ENCODE assay signal across 2 cellular contexts in the genomic region with DNA sequence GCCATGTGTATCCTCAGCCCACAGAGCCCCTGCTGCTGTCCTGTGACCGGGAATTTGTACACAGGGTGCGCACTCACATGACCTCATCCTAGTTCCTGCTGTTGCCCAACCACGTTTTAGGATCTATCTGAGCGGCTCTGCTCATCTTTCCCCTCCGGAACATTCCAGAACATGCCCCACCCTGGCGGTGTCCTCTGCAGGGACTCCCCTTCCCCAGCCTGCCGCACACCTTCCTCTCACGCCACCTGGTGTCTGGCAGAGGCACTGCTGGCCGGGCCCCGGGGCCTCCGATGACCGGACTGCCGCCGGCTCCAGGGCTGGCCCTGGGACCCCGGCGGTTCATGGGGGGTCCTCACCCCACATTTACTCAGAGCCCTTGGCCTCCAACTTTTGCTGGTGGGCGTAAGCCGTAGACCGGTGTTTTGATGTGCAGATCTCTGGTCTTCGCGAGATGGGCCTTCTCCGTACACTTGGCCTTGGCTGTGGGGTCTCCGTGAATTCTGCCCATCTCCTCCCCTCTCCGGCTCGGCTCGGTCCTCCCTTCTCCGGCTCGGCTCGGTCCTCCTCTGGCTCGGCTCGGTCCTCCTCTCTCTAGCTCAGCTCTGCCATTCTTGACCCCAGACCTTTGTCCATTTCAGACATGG.
TF ChIP-seq lines count a peak whose summit lies in the region.

No MANE protein-coding gene starts in this region.

TF ChIP-seq in HEK293T, 16 proteins besides CTCF, POLR2A, EP300 and RAD21:
- no peak for TF ChIP-seq BHLHE40 (IDR thresholded peaks at IDR 0.05; ENCODE audit: borderline replicate concordance)
- no peak for TF ChIP-seq TARDBP (IDR thresholded peaks at IDR 0.05)
- no peak for TF ChIP-seq CTBP1 (IDR thresholded peaks at IDR 0.05; ENCODE audit: borderline replicate concordance)
- no peak for TF ChIP-seq NFRKB (IDR thresholded peaks at IDR 0.05)
- no peak for TF ChIP-seq L3MBTL2 (conservative IDR thresholded peaks at IDR 0.05)
- TF ChIP-seq, protein P1, sequence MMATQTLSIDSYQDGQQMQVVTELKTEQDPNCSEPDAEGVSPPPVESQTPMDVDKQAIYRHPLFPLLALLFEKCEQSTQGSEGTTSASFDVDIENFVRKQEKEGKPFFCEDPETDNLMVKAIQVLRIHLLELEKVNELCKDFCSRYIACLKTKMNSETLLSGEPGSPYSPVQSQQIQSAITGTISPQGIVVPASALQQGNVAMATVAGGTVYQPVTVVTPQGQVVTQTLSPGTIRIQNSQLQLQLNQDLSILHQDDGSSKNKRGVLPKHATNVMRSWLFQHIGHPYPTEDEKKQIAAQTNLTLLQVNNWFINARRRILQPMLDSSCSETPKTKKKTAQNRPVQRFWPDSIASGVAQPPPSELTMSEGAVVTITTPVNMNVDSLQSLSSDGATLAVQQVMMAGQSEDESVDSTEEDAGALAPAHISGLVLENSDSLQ (IDR thresholded peaks at IDR 0.05) = no peak
- no peak for TF ChIP-seq SP1 (IDR thresholded peaks at IDR 0.05)
- TF ChIP-seq FOXA1 (IDR thresholded peaks at IDR 0.05) = no peak
- TF ChIP-seq FOXM1 (IDR thresholded peaks at IDR 0.05; ENCODE audit: borderline replicate concordance) = no peak
- no peak for TF ChIP-seq ELF4 (IDR thresholded peaks at IDR 0.05)
TF ChIP-seq in HEK293T: peak in this region for 0.

TF ChIP-seq in H1, 55 proteins besides CTCF, POLR2A, EP300 and RAD21 (continues in another document):
- TF ChIP-seq SP1 (IDR thresholded peaks at IDR 0.05; ENCODE audit: low read depth, low read length) (no peak), TCF12 (IDR thresholded peaks at IDR 0.05; ENCODE audit: low read depth, low read length) (no peak), CBX8 (IDR thresholded peaks at IDR 0.05; ENCODE audit: borderline replicate concordance, low read depth, low read length) (no peak), PHF8 (conservative IDR thresholded peaks at IDR 0.05; ENCODE audit: low read depth, low read length) (no peak), MAFK (IDR thresholded peaks at IDR 0.05; ENCODE audit: low read depth, low read length) (no peak), BCL11A (IDR thresholded peaks at IDR 0.05; ENCODE audit: low read depth in 2 of 2, low read length in 2 of 2) (no peak), CBX5 (IDR thresholded peaks at IDR 0.05; ENCODE audit: low read depth, low read length) (no peak), JUN (IDR thresholded peaks at IDR 0.05; ENCODE audit: low read depth, low read length) (no peak), SUZ12 (IDR thresholded peaks at IDR 0.05; ENCODE audit: low read length) (no peak), NRF1 (IDR thresholded peaks at IDR 0.05; ENCODE audit: low read depth, low read length) (no peak), TEAD4 (IDR thresholded peaks at IDR 0.05; ENCODE audit: low read depth, low read length) (peak; percentile 67), CHD1 (IDR thresholded peaks at IDR 0.05; ENCODE audit: low read depth, low read length) (no peak), KDM1A (IDR thresholded peaks at IDR 0.05; ENCODE audit: borderline replicate concordance, low read length) (no peak), POU5F1 (IDR thresholded peaks at IDR 0.05; ENCODE audit: low read depth, low read length) (no peak), KDM4A (IDR thresholded peaks at IDR 0.05; ENCODE audit: low read depth, low read length, severe bottlenecking) (no peak), RFX5 (IDR thresholded peaks at IDR 0.05; ENCODE audit: borderline replicate concordance, low read depth, low read length) (no peak), CTBP2 (IDR thresholded peaks at IDR 0.05; ENCODE audit: borderline replicate concordance, insufficient read depth, insufficient read length, low read length) (no peak), BACH1 (IDR thresholded peaks at IDR 0.05; ENCODE audit: low read length) (no peak), EGR1 (IDR thresholded peaks at IDR 0.05; ENCODE audit: borderline replicate concordance, low read depth, low read length) (no peak), BRCA1 (IDR thresholded peaks at IDR 0.05; ENCODE audit: low read depth, low read length) (no peak), RBBP5 (IDR thresholded peaks at IDR 0.05; ENCODE audit: borderline replicate concordance, low read depth, low read length) (no peak), SIN3A (conservative IDR thresholded peaks at IDR 0.05 in 1 of 2, IDR thresholded peaks at IDR 0.05 in 1 of 2; ENCODE audit: low read depth in 1 of 2, low read length in 2 of 2) (no peak), EZH2 (IDR thresholded peaks at IDR 0.05; ENCODE audit: low read depth, low read length, severe bottlenecking) (no peak), YY1 (IDR thresholded peaks at IDR 0.05; ENCODE audit: low read depth, low read length) (no peak; the same call in 1 of the 2 replicates), SP2 (IDR thresholded peaks at IDR 0.05; ENCODE audit: low read length) (no peak), SP4 (IDR thresholded peaks at IDR 0.05; ENCODE audit: low read length) (peak; percentile 50; the same call in 1 of the 2 replicates), HDAC6 (IDR thresholded peaks at IDR 0.05; ENCODE audit: low read depth, low read length) (no peak), GTF2F1 (IDR thresholded peaks at IDR 0.05; ENCODE audit: borderline replicate concordance, low read depth, low read length) (peak; percentile 80; the same call in 1 of the 2 replicates), CREB1 (IDR thresholded peaks at IDR 0.05) (peak; percentile 29; the same call in 1 of the 2 replicates), TBP (IDR thresholded peaks at IDR 0.05; ENCODE audit: low read depth, low read length) (no peak), ZNF274 (IDR thresholded peaks at IDR 0.05; ENCODE audit: borderline replicate concordance, extremely low read depth, low read length) (no peak), POLR2AphosphoS5 (IDR thresholded peaks at IDR 0.05; ENCODE audit: low read depth, low read length) (0 out of 2 replicates have a peak, but pooled peaks have one; percentile 53), SIX5 (IDR thresholded peaks at IDR 0.05; ENCODE audit: low read depth, low read length) (no peak), TAF7 (optimal IDR thresholded peaks at IDR 0.05; ENCODE audit: borderline replicate concordance, low read depth, low read length) (peak; percentile 64), CEBPB (IDR thresholded peaks at IDR 0.05; ENCODE audit: low read depth, low read length) (no peak; the same call in 1 of the 2 replicates), NANOG (IDR thresholded peaks at IDR 0.05; ENCODE audit: insufficient read depth, low read depth, low read length, poor library complexity, severe bottlenecking) (no peak), HDAC2 (IDR thresholded peaks at IDR 0.05; ENCODE audit: borderline replicate concordance in 1 of 2, low read depth in 2 of 2, low read length in 2 of 2) (no peak), RXRA (IDR thresholded peaks at IDR 0.05; ENCODE audit: insufficient read depth, low read depth, low read length) (no peak), KDM5A (IDR thresholded peaks at IDR 0.05; ENCODE audit: low read length) (no peak), TAF1 (IDR thresholded peaks at IDR 0.05; ENCODE audit: low read depth, low read length) (no peak), SIRT6 (IDR thresholded peaks at IDR 0.05; ENCODE audit: low read length) (no peak), SAP30 (IDR thresholded peaks at IDR 0.05; ENCODE audit: insufficient read depth, insufficient replicate concordance, low read length) (no peak), CHD2 (IDR thresholded peaks at IDR 0.05; ENCODE audit: low read length) (no peak), ASH2L (IDR thresholded peaks at IDR 0.05; ENCODE audit: low read length) (no peak), GABPA (IDR thresholded peaks at IDR 0.05; ENCODE audit: borderline replicate concordance, insufficient read depth, low read length) (no peak)
- TF ChIP-seq, protein P2, sequence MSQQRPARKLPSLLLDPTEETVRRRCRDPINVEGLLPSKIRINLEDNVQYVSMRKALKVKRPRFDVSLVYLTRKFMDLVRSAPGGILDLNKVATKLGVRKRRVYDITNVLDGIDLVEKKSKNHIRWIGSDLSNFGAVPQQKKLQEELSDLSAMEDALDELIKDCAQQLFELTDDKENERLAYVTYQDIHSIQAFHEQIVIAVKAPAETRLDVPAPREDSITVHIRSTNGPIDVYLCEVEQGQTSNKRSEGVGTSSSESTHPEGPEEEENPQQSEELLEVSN (IDR thresholded peaks at IDR 0.05) = peak; percentile 49
- TF ChIP-seq, protein P3, sequence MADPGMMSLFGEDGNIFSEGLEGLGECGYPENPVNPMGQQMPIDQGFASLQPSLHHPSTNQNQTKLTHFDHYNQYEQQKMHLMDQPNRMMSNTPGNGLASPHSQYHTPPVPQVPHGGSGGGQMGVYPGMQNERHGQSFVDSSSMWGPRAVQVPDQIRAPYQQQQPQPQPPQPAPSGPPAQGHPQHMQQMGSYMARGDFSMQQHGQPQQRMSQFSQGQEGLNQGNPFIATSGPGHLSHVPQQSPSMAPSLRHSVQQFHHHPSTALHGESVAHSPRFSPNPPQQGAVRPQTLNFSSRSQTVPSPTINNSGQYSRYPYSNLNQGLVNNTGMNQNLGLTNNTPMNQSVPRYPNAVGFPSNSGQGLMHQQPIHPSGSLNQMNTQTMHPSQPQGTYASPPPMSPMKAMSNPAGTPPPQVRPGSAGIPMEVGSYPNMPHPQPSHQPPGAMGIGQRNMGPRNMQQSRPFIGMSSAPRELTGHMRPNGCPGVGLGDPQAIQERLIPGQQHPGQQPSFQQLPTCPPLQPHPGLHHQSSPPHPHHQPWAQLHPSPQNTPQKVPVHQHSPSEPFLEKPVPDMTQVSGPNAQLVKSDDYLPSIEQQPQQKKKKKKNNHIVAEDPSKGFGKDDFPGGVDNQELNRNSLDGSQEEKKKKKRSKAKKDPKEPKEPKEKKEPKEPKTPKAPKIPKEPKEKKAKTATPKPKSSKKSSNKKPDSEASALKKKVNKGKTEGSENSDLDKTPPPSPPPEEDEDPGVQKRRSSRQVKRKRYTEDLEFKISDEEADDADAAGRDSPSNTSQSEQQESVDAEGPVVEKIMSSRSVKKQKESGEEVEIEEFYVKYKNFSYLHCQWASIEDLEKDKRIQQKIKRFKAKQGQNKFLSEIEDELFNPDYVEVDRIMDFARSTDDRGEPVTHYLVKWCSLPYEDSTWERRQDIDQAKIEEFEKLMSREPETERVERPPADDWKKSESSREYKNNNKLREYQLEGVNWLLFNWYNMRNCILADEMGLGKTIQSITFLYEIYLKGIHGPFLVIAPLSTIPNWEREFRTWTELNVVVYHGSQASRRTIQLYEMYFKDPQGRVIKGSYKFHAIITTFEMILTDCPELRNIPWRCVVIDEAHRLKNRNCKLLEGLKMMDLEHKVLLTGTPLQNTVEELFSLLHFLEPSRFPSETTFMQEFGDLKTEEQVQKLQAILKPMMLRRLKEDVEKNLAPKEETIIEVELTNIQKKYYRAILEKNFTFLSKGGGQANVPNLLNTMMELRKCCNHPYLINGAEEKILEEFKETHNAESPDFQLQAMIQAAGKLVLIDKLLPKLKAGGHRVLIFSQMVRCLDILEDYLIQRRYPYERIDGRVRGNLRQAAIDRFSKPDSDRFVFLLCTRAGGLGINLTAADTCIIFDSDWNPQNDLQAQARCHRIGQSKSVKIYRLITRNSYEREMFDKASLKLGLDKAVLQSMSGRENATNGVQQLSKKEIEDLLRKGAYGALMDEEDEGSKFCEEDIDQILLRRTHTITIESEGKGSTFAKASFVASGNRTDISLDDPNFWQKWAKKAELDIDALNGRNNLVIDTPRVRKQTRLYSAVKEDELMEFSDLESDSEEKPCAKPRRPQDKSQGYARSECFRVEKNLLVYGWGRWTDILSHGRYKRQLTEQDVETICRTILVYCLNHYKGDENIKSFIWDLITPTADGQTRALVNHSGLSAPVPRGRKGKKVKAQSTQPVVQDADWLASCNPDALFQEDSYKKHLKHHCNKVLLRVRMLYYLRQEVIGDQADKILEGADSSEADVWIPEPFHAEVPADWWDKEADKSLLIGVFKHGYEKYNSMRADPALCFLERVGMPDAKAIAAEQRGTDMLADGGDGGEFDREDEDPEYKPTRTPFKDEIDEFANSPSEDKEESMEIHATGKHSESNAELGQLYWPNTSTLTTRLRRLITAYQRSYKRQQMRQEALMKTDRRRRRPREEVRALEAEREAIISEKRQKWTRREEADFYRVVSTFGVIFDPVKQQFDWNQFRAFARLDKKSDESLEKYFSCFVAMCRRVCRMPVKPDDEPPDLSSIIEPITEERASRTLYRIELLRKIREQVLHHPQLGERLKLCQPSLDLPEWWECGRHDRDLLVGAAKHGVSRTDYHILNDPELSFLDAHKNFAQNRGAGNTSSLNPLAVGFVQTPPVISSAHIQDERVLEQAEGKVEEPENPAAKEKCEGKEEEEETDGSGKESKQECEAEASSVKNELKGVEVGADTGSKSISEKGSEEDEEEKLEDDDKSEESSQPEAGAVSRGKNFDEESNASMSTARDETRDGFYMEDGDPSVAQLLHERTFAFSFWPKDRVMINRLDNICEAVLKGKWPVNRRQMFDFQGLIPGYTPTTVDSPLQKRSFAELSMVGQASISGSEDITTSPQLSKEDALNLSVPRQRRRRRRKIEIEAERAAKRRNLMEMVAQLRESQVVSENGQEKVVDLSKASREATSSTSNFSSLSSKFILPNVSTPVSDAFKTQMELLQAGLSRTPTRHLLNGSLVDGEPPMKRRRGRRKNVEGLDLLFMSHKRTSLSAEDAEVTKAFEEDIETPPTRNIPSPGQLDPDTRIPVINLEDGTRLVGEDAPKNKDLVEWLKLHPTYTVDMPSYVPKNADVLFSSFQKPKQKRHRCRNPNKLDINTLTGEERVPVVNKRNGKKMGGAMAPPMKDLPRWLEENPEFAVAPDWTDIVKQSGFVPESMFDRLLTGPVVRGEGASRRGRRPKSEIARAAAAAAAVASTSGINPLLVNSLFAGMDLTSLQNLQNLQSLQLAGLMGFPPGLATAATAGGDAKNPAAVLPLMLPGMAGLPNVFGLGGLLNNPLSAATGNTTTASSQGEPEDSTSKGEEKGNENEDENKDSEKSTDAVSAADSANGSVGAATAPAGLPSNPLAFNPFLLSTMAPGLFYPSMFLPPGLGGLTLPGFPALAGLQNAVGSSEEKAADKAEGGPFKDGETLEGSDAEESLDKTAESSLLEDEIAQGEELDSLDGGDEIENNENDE (IDR thresholded peaks at IDR 0.05; ENCODE audit: insufficient replicate concordance, low read length) = no peak
- TF ChIP-seq, protein P4, sequence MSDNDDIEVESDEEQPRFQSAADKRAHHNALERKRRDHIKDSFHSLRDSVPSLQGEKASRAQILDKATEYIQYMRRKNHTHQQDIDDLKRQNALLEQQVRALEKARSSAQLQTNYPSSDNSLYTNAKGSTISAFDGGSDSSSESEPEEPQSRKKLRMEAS (IDR thresholded peaks at IDR 0.05) = peak; percentile 75
- TF ChIP-seq, protein P5, sequence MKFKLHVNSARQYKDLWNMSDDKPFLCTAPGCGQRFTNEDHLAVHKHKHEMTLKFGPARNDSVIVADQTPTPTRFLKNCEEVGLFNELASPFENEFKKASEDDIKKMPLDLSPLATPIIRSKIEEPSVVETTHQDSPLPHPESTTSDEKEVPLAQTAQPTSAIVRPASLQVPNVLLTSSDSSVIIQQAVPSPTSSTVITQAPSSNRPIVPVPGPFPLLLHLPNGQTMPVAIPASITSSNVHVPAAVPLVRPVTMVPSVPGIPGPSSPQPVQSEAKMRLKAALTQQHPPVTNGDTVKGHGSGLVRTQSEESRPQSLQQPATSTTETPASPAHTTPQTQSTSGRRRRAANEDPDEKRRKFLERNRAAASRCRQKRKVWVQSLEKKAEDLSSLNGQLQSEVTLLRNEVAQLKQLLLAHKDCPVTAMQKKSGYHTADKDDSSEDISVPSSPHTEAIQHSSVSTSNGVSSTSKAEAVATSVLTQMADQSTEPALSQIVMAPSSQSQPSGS (IDR thresholded peaks at IDR 0.05; ENCODE audit: low read length) = peak; percentile 34; the same call in 1 of the 2 replicates
- TF ChIP-seq, protein P6, sequence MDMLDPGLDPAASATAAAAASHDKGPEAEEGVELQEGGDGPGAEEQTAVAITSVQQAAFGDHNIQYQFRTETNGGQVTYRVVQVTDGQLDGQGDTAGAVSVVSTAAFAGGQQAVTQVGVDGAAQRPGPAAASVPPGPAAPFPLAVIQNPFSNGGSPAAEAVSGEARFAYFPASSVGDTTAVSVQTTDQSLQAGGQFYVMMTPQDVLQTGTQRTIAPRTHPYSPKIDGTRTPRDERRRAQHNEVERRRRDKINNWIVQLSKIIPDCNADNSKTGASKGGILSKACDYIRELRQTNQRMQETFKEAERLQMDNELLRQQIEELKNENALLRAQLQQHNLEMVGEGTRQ (IDR thresholded peaks at IDR 0.05; ENCODE audit: low read length) = no peak
